ENCODE assay signal across 8 cellular contexts in the genomic region with DNA sequence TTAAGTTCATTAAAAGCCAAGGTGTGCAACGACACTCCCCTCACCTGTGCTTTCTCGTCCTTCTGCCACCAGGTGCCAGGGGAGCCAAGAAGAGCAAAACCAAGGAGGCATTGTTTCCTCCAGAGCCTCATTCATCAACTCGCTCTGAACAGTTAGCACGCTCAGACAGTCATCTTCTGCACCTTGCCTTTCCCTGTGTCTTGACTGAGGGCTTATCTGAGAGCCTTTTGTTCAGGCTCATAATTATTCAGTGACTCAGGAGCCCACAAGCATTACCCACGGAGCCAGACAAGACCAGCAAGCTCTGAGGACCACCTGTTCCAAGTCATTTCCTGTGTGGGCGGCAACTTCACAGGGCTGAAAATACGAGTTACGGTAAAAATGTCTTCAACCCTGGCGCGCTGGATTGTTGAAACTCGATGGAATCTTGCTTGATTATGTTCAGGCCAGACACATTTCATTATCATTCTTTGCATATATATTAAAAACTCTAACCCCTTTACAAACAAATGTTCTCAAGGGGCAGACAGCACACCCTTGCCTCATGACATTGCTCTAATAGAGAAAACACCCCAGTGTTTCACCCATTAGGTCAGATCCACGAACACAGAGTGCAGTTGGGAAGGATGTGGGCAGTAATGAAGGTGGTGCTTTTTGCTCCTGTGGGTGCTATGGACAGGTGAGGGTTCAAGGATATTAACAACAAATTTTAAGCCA.
DNase-seq lines count a peak whose midpoint lies in the region; ATAC-seq and TF ChIP-seq lines count a peak whose summit lies in the region.

No MANE protein-coding gene starts in this region.

- no peaks in the 10 kb centered on the region for H3K27me3 ChIP-seq in right lobe of liver

- no peak overlapping the region for H3K27ac ChIP-seq in right lobe of liver

- peak; percentile 89 for DNase-seq in Jurkat, Clone E6-1 (ENCODE audit: low read depth, low spot score)
- DNase-seq in activated CD4-positive, alpha-beta T cell treated with anti-CD3 and anti-CD28 coated beads, Interleukin-2, amount 50 U/mL, for 48 hours = peak; percentile 56 to 74
- DNase-seq in fibroblast of villous mesenchyme (ENCODE audit: low read depth) (peak; percentile 52), right lobe of liver (no peak), NCI-H2171 treated with DMSO at 0.1 percent for 48 hours (lab: John Stamatoyannopoulos, UW) (no peak)
- DNase-seq in stimulated activated CD8-positive, alpha-beta memory T cell treated with anti-CD3 and anti-CD28 coated beads, Interleukin-7, amount 100 ng/mL, for 24 hours (ENCODE audit: low read depth) = peak; percentile 46

- peak overlapping the region; percentile 37 for H3K4me3 ChIP-seq in Jurkat, Clone E6-1 (ENCODE audit: low read length)
- H3K4me3 ChIP-seq in fibroblast of villous mesenchyme (ENCODE audit: low read depth, low read length) (no peak overlapping the region), right lobe of liver (no peak overlapping the region)

- intact Hi-C loops in right lobe of liver (cut with DNase I) = no loop called here

- no peaks in the 10 kb centered on the region for H3K4me1 ChIP-seq in right lobe of liver

- no peaks in the 10 kb centered on the region for H3K9me3 ChIP-seq in right lobe of liver

- WGBS in right lobe of liver (ENCODE audit: insufficient coverage, low coverage, low lambda C conversion rate, missing lambda C conversion rate) = 69% methylated on average over 11 of the region's 12 CpGs

- TF ChIP-seq POLR2A in right lobe of liver (IDR thresholded peaks at IDR 0.05) = no peak

- ATAC-seq in HG02970 (IDR thresholded peaks at IDR 0.05; ENCODE audit: low FRiP score, unreplicated experiment) = no peak
- ATAC-seq in right lobe of liver = no peak
- ATAC-seq in HG03280 (IDR thresholded peaks at IDR 0.05; ENCODE audit: unreplicated experiment) = no peak

- H3K36me3 ChIP-seq in right lobe of liver = no peaks in the 10 kb centered on the region

- TF ChIP-seq CTCF in fibroblast of villous mesenchyme (IDR thresholded peaks at IDR 0.05; ENCODE audit: insufficient read depth, low read depth, low read length) (no peak), right lobe of liver (IDR thresholded peaks at IDR 0.05) (no peak)

Comparison
In these comparisons a context has a peak if more than half of its experiments do, and no peak if none do; other contexts are left out.
1. DNase-seq: peak in Jurkat, Clone E6-1 (single experiment), activated CD4-positive, alpha-beta T cell treated with anti-CD3 and anti-CD28 coated beads, Interleukin-2, amount 50 U/mL, for 48 hours (2 of 2), fibroblast of villous mesenchyme (single experiment) and stimulated activated CD8-positive, alpha-beta memory T cell treated with anti-CD3 and anti-CD28 coated beads, Interleukin-7, amount 100 ng/mL, for 24 hours (single experiment); none in right lobe of liver (0 of 3) and NCI-H2171 treated with DMSO at 0.1 percent for 48 hours (single experiment).